In the genomic region with DNA sequence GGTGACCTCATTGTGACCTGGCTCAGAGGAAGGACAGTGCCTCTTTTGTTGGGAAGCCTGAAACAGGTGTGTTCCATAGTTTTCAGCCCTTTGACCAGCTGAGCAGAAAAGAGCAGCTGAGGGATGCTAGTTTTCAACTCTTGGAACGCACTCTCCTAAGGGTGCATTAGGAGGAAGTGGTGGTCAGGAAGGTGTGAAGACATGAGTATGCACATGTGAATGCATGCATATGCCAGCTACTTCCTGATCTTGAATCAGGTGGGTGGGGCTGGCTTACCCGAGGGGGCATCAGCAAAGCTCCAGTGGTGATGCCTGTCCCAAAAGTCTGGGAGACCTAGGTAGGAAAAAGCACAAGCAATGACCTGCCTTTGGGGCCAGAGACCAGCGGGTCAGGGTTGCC, we compare ENCODE assay signal across 23 cellular contexts. TPM values are rescaled to one million over a fixed set of nuclear protein-coding genes. Genes with fewer than 3 reads are reported as not detected.
"Had no signal": no experiment of that assay in that cellular context is flagged by ENCODE, and none has a peak within 500 bp of the region (broad histone marks: within the 10 kb centered on the region; RNA-seq: fewer than 3 reads in every experiment).

No MANE protein-coding gene starts in this region.

- H3K9me3 Mint-ChIP-seq: activated CD4-positive, alpha-beta memory T cell treated with anti-CD3 and anti-CD28 coated beads, Interleukin-2, amount 10 ng/mL, durations not matched to agents 7 days and 5 days; activated CD4-positive, alpha-beta T cell treated with anti-CD3 and anti-CD28 coated beads, Interleukin-2, amount 10 ng/mL, durations not matched to agents 7 days and 5 days; activated naive CD4-positive, alpha-beta T cell treated with anti-CD3 and anti-CD28 coated beads, Interleukin-2, amount 50 U/mL, for 72 hours; activated T-helper 2 cell treated with anti-CD3 and anti-CD28 coated beads, Interferon-gamma antibody, Interleukin-2, Interleukin-4, amounts not matched to agents 10 μg/mL and 5 μg/mL and 100 μg/mL, durations not matched to agents 14 hours and 24 hours and 36 hours; naive thymus-derived CD8-positive, alpha-beta T cell had no signal

- H3K27me3 Mint-ChIP-seq: activated CD4-positive, alpha-beta memory T cell treated with anti-CD3 and anti-CD28 coated beads, Interleukin-2, amount 10 ng/mL, durations not matched to agents 7 days and 5 days; naive thymus-derived CD8-positive, alpha-beta T cell had no signal

- H3K4me3 Mint-ChIP-seq: activated CD4-positive, alpha-beta memory T cell treated with anti-CD3 and anti-CD28 coated beads, Interleukin-2, amount 10 ng/mL, durations not matched to agents 7 days and 5 days; activated CD4-positive, alpha-beta T cell treated with anti-CD3 and anti-CD28 coated beads, Interleukin-2, amount 10 ng/mL, durations not matched to agents 7 days and 5 days had no signal

- H3K36me3 ChIP-seq: breast epithelium, colonic mucosa had no signal

- ATAC-seq: activated naive CD4-positive, alpha-beta T cell treated with anti-CD3 and anti-CD28 coated beads, Interleukin-2, amount 50 U/mL, for 72 hours; heart left ventricle; left ventricle myocardium superior; naive thymus-derived CD8-positive, alpha-beta T cell; right cardiac atrium; upper lobe of right lung had no signal

- H3K9me3 ChIP-seq: breast epithelium, colonic mucosa, heart left ventricle, suprapubic skin, tibial artery, upper lobe of right lung had no signal

- H3K4me1 ChIP-seq: breast epithelium, colonic mucosa, heart left ventricle, suprapubic skin, tibial artery had no signal

- H3K4me3 ChIP-seq: breast epithelium, colonic mucosa, heart left ventricle, suprapubic skin, tibial artery, upper lobe of right lung had no signal

- H3K27ac Mint-ChIP-seq: activated CD4-positive, alpha-beta memory T cell treated with anti-CD3 and anti-CD28 coated beads, Interleukin-2, amount 10 ng/mL, durations not matched to agents 7 days and 5 days; activated CD4-positive, alpha-beta T cell treated with anti-CD3 and anti-CD28 coated beads, Interleukin-2, amount 10 ng/mL, durations not matched to agents 7 days and 5 days; activated naive CD4-positive, alpha-beta T cell treated with anti-CD3 and anti-CD28 coated beads, Interleukin-2, amount 50 U/mL, for 72 hours; activated T-helper 2 cell treated with anti-CD3 and anti-CD28 coated beads, Interferon-gamma antibody, Interleukin-2, Interleukin-4, amounts not matched to agents 10 μg/mL and 5 μg/mL and 100 μg/mL, durations not matched to agents 14 hours and 24 hours and 36 hours; naive thymus-derived CD8-positive, alpha-beta T cell had no signal

- DNase-seq: activated CD4-positive, alpha-beta memory T cell treated with anti-CD3 and anti-CD28 coated beads, Interleukin-2, amount 10 ng/mL, durations not matched to agents 7 days and 5 days; activated CD4-positive, alpha-beta T cell treated with anti-CD3 and anti-CD28 coated beads for 1 hour; activated CD4-positive, alpha-beta T cell treated with anti-CD3 and anti-CD28 coated beads, Interleukin-2, amount 10 ng/mL, durations not matched to agents 7 days and 5 days; activated naive CD4-positive, alpha-beta T cell; activated T-cell treated with anti-CD3 and anti-CD28 coated beads, Interleukin-2, amount 50 U/mL, for 48 hours; central memory CD4-positive, alpha-beta T cell; colonic mucosa; effector CD8-positive, alpha-beta T cell; heart left ventricle; hypothalamus; left ventricle myocardium superior; naive thymus-derived CD8-positive, alpha-beta T cell; posterior cingulate gyrus; right cardiac atrium; stimulated activated CD4-positive, alpha-beta T cell treated with anti-CD3 and anti-CD28 coated beads, Interleukin-15, amount 100 ng/mL, for 24 hours; stimulated activated CD4-positive, alpha-beta T cell treated with anti-CD3 and anti-CD28 coated beads, Interleukin-2, amount 100 ng/mL, for 24 hours; stimulated activated naive CD4-positive, alpha-beta T cell; tibial artery; upper lobe of right lung had no signal

- H3K27ac ChIP-seq: breast epithelium, colonic mucosa, heart left ventricle, suprapubic skin, tibial artery, upper lobe of right lung had no signal

- H3K27me3 ChIP-seq: breast epithelium, colonic mucosa, heart left ventricle, suprapubic skin, tibial artery, upper lobe of right lung had no signal

RNA-seq across cellular contexts. Expression of a gene that starts 23.3 kb away (rescaled TPM):
- total RNA-seq: activated CD4-positive, alpha-beta memory T cell treated with anti-CD3 and anti-CD28 coated beads, Interleukin-2, amount 10 ng/mL, durations not matched to agents 7 days and 5 days; activated CD4-positive, alpha-beta T cell treated with anti-CD3 and anti-CD28 coated beads, Interleukin-2, amount 10 ng/mL, durations not matched to agents 7 days and 5 days; activated naive CD4-positive, alpha-beta T cell treated with anti-CD3 and anti-CD28 coated beads, Interleukin-2, amount 50 U/mL, for 72 hours; left ventricle myocardium superior; naive thymus-derived CD8-positive, alpha-beta T cell had no signal
